ENCODE assay signal across 15 cellular contexts in the genomic region with DNA sequence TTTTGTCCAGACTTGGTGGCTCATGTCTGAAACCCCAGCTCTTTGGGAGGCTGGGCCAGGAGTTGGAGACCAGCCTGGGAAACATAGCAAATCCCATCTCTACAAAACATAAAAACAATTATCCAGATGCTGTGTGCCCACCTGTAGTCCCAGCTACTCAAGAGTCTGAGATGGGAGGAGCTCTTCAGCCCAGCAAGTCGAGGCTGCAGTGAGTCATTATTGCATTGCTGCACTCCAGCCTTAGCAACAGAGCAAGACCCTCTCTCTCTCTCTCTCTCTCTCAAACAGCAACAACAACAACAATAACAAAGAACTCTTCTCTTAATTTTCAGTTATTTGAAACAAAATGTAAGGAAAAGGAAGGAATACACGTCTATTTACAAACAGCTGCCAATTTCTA. TPM values are rescaled to one million over a fixed set of nuclear protein-coding genes. Genes with fewer than 3 reads are reported as not detected.
"Had no signal": no experiment of that assay in that cellular context is flagged by ENCODE, and none has a peak within 500 bp of the region (broad histone marks: within the 10 kb centered on the region; RNA-seq: fewer than 3 reads in every experiment).

No MANE protein-coding gene starts in this region.

- H3K27me3 ChIP-seq: ovary, sigmoid colon, stomach, upper lobe of right lung had no signal

- H3K9me3 Mint-ChIP-seq: activated naive CD4-positive, alpha-beta T cell treated with anti-CD3 and anti-CD28 coated beads for 36 hours; activated T-helper 17 cell treated with anti-CD3 and anti-CD28 coated beads, Interleukin-2, amount 50 U/mL, for 72 hours; mesothelial cell of epicardium had no signal

- H3K36me3 ChIP-seq: ovary, sigmoid colon, stomach, thoracic aorta, upper lobe of right lung had no signal

- H3K27ac Mint-ChIP-seq: activated naive CD4-positive, alpha-beta T cell treated with anti-CD3 and anti-CD28 coated beads for 36 hours; activated T-helper 17 cell treated with anti-CD3 and anti-CD28 coated beads, Interleukin-2, amount 50 U/mL, for 72 hours; mesothelial cell of epicardium had no signal

- ATAC-seq: activated T-helper 17 cell treated with anti-CD3 and anti-CD28 coated beads, Interleukin-2, amount 50 U/mL, for 72 hours; esophagus mucosa; left ventricle myocardium superior; upper lobe of right lung had no signal

- DNase-seq: activated CD4-positive, alpha-beta T cell treated with anti-CD3 and anti-CD28 coated beads, Interleukin-2, amount 50 U/mL, for 1 hour; activated naive CD4-positive, alpha-beta T cell treated with anti-CD3 and anti-CD28 coated beads for 36 hours; activated T-cell treated with anti-CD3 and anti-CD28 coated beads for 4 hours; left ventricle myocardium superior; ovary; sigmoid colon; stimulated activated CD4-positive, alpha-beta T cell treated with anti-CD3 and anti-CD28 coated beads, Interleukin-1b, Interleukin-23, amount 100 ng/mL, for 48 hours; stomach; upper lobe of right lung had no signal

- H3K4me1 Mint-ChIP-seq: activated T-helper 17 cell treated with anti-CD3 and anti-CD28 coated beads, Interleukin-2, amount 50 U/mL, for 72 hours had no signal

- H3K4me3 ChIP-seq: ovary, sigmoid colon, stomach, thoracic aorta, upper lobe of right lung had no signal

- H3K4me3 Mint-ChIP-seq: activated naive CD4-positive, alpha-beta T cell treated with anti-CD3 and anti-CD28 coated beads for 36 hours; activated T-helper 17 cell treated with anti-CD3 and anti-CD28 coated beads, Interleukin-2, amount 50 U/mL, for 72 hours; mesothelial cell of epicardium; neural crest cell had no signal

- H3K27ac ChIP-seq: ovary, sigmoid colon, stomach, thoracic aorta, upper lobe of right lung had no signal

- H3K9me3 ChIP-seq: ovary, sigmoid colon, stomach, thoracic aorta, upper lobe of right lung had no signal

- H3K36me3 Mint-ChIP-seq: mesothelial cell of epicardium had no signal

RNA-seq across cellular contexts. Expression of gene TSPAN12, which starts 5.0 kb away (rescaled TPM):
- total RNA-seq: activated CD8-positive, alpha-beta memory T cell treated with anti-CD3 and anti-CD28 coated beads for 36 hours; activated naive CD4-positive, alpha-beta T cell treated with anti-CD3 and anti-CD28 coated beads for 36 hours; activated T-helper 17 cell treated with anti-CD3 and anti-CD28 coated beads, Interleukin-2, amount 50 U/mL, for 72 hours had no signal
